Comparison of ENCODE assay signal across 20 cellular contexts in genomic region chr2:169743549-169743948, GRCh38. TPM values are rescaled to one million over a fixed set of nuclear protein-coding genes. Genes with fewer than 3 reads are reported as not detected.
DNase-seq lines count a peak whose midpoint lies in the region; TF ChIP-seq lines count a peak whose summit lies in the region.
"Had no signal": no experiment of that assay in that cellular context is flagged by ENCODE, and none has a peak within 500 bp of the region (broad histone marks: within the 10 kb centered on the region; RNA-seq: fewer than 3 reads in every experiment).

No MANE protein-coding gene starts in this region.

- H3K27me3 ChIP-seq in WERI-Rb-1 (ENCODE audit: insufficient read depth, low read depth, severe bottlenecking) (no peaks in the 10 kb centered on the region), ovary (no peaks in the 10 kb centered on the region)
- H3K27me3 ChIP-seq: BLaER1 treated with 17β-estradiol and CSF1 and Interleukin-3, amounts not matched to agents 10 nM and 100 nM had no signal

- no peak overlapping the region for H3K4me3 ChIP-seq in WERI-Rb-1 (ENCODE audit: low read depth, low read length)
- H3K4me3 ChIP-seq in ovary, result no peak overlapping the region
- H3K4me3 ChIP-seq: BLaER1 treated with 17β-estradiol and CSF1 and Interleukin-3, amounts not matched to agents 10 nM and 100 nM had no signal

- H3K36me3 ChIP-seq in WERI-Rb-1, result peaks cover 78% of the 10 kb centered on the region
- H3K36me3 ChIP-seq in ovary, result no peaks in the 10 kb centered on the region

- H3K27me3 Mint-ChIP-seq in chondrocyte (ENCODE audit: low read depth), result no peaks in the 10 kb centered on the region
- H3K27me3 Mint-ChIP-seq in activated T-cell treated with anti-CD3 and anti-CD28 coated beads, Interleukin-2, amount 50 U/mL, for 24 hours, result peaks cover 4% of the 10 kb centered on the region

- peaks cover 7% of the 10 kb centered on the region for H3K4me1 Mint-ChIP-seq in chondrocyte (ENCODE audit: low read depth)
- H3K4me1 Mint-ChIP-seq in activated T-cell treated with anti-CD3 and anti-CD28 coated beads, Interleukin-2, amount 50 U/mL, for 24 hours (ENCODE audit: low read depth), result no peaks in the 10 kb centered on the region

- intact Hi-C loops in ovary (cut with DNase I), result no loop called here

- H3K36me3 Mint-ChIP-seq in chondrocyte (ENCODE audit: low read depth), result peaks cover 16% of the 10 kb centered on the region
- H3K36me3 Mint-ChIP-seq in activated T-cell treated with anti-CD3 and anti-CD28 coated beads, Interleukin-2, amount 50 U/mL, for 24 hours (ENCODE audit: low read depth), result peaks cover 4% of the 10 kb centered on the region

- no peak for TF ChIP-seq EP300 in ovary (IDR thresholded peaks at IDR 0.05)

- H3K27ac ChIP-seq in WERI-Rb-1, result peak overlapping the region; percentile 51
- H3K27ac ChIP-seq in ovary, result no peak overlapping the region
- H3K27ac ChIP-seq: BLaER1 treated with 17β-estradiol and CSF1 and Interleukin-3, amounts not matched to agents 10 nM and 100 nM had no signal

- H3K4me3 Mint-ChIP-seq in chondrocyte (ENCODE audit: unreplicated experiment), result no peak overlapping the region
- no peak overlapping the region for H3K4me3 Mint-ChIP-seq in activated T-cell treated with anti-CD3 and anti-CD28 coated beads, Interleukin-2, amount 50 U/mL, for 24 hours
- H3K4me3 Mint-ChIP-seq: CD8-positive, alpha-beta memory T cell had no signal

- DNase-seq in D341Med (ENCODE audit: low spot score) (peak; percentile 71), WERI-Rb-1 (peak; percentile 72), globus pallidus (ENCODE audit: low spot score) (peak; percentile 50), ovary (peak; percentile 51 to 74 (median 56)), chondrocyte (ENCODE audit: low spot score) (no peak), GOT3 (lab: John Stamatoyannopoulos, UW) (no peak), HT-29 (ENCODE audit: low spot score) (no peak)
- DNase-seq in activated T-cell treated with anti-CD3 and anti-CD28 coated beads, Interleukin-2, amount 50 U/mL, for 24 hours, result no peak
- DNase-seq: CD8-positive, alpha-beta memory T cell; DND-41; KG1; NCI-H1105 treated with DMSO at 0.1 percent for 48 hours; NCI-H1694; NCI-H2081 treated with DMSO at 0.1 percent for 48 hours; NCI-H446 treated with DMSO at 0.1 percent for 48 hours; NCI-H748 treated with DMSO at 0.1 percent for 48 hours; RPMI8226; SIG-M5 had no signal

- WGBS in ovary, 3 donors, result 16 to 32% (median 23%) methylated on average over 4 of the region's 4 CpGs

- H3K9me3 Mint-ChIP-seq in chondrocyte (ENCODE audit: low read depth), result no peaks in the 10 kb centered on the region
- no peaks in the 10 kb centered on the region for H3K9me3 Mint-ChIP-seq in activated T-cell treated with anti-CD3 and anti-CD28 coated beads, Interleukin-2, amount 50 U/mL, for 24 hours
- H3K9me3 Mint-ChIP-seq: CD8-positive, alpha-beta memory T cell had no signal

- no peak for TF ChIP-seq POLR2A in ovary (IDR thresholded peaks at IDR 0.05)

- H3K4me1 ChIP-seq in ovary (ENCODE audit: insufficient read depth), result peaks cover 3% of the 10 kb centered on the region
- H3K4me1 ChIP-seq: BLaER1 treated with 17β-estradiol and CSF1 and Interleukin-3, amounts not matched to agents 10 nM and 100 nM had no signal

- H3K9me3 ChIP-seq in WERI-Rb-1 (ENCODE audit: severe bottlenecking) (no peaks in the 10 kb centered on the region), ovary (no peaks in the 10 kb centered on the region)
- H3K9me3 ChIP-seq: BLaER1 treated with 17β-estradiol and CSF1 and Interleukin-3, amounts not matched to agents 10 nM and 100 nM had no signal

- TF ChIP-seq CTCF in WERI-Rb-1 (IDR thresholded peaks at IDR 0.05; ENCODE audit: low read depth, low read length) (no peak), ovary (IDR thresholded peaks at IDR 0.05) (no peak), chondrocyte (IDR thresholded peaks at IDR 0.05) (no peak)

- H3K27ac Mint-ChIP-seq in chondrocyte (ENCODE audit: unreplicated experiment), result no peak overlapping the region
- H3K27ac Mint-ChIP-seq in activated T-cell treated with anti-CD3 and anti-CD28 coated beads, Interleukin-2, amount 50 U/mL, for 24 hours, result no peak overlapping the region

RNA-seq across cellular contexts. Expression of gene KLHL23, which starts 9.9 kb away (rescaled TPM):
- total RNA-seq in ovary (10 to 100 TPM; 14.7 to 27.4 (median 19.3) TPM), chondrocyte (3.8 to 9.6 TPM (median 8.9 TPM) in 3 replicates)
- polyA plus RNA-seq in ovary, result 10 to 100 TPM; 10.2 to 23.0 TPM
- total RNA-seq in HT-29 (2014; rRNA removed; shearing (Covaris generic)), result 5.4 and 12.1 TPM in 2 replicates

RNA-seq across cellular contexts. Expression of gene PHOSPHO2, which starts 49.3 kb away (rescaled TPM):
- 1 to 10 TPM; 5.4 to 7.9 (median 6.3) TPM for total RNA-seq in ovary
- 1 to 10 TPM; 2.4 to 3.6 TPM for polyA plus RNA-seq in ovary
- total RNA-seq in chondrocyte, result 3.0 to 4.2 TPM (median 3.3 TPM) in 3 replicates
- total RNA-seq in HT-29 (2014; rRNA removed; shearing (Covaris generic)), result 4.4 and 8.2 TPM in 2 replicates

RNA-seq across cellular contexts. Expression of gene CFAP210, which starts 49.3 kb away (rescaled TPM):
- total RNA-seq in ovary (1 to 10 TPM in 4 of 7 donors, under 1 TPM in 2, not detected in 1; 0.35 to 2.8 (median 1.4) TPM), chondrocyte (0.19 TPM in 1 of 3 replicates, not detected in the others)
- polyA plus RNA-seq in ovary, result under 1 TPM; 0.07 to 0.18 TPM
- total RNA-seq in HT-29 (2014; rRNA removed; shearing (Covaris generic)), result not detected in 2 replicates
- total RNA-seq: H4 had no signal
- polyA plus RNA-seq: CD8-positive, alpha-beta memory T cell had no signal

RNA-seq across cellular contexts. Expression of gene SSB, which starts 55.1 kb away (rescaled TPM):
- total RNA-seq in ovary (10 to 100 TPM; 50.1 to 95.7 (median 74.1) TPM), chondrocyte (93.5 to 105 TPM (median 95.1 TPM) in 3 replicates)
- polyA plus RNA-seq in ovary, result 100 to 1,000 TPM in 1 of 2 donors, 10 to 100 TPM in 1; 78.3 to 103 TPM
- 77.5 and 83.2 TPM in 2 replicates for total RNA-seq in HT-29 (2014; rRNA removed; shearing (Covaris generic))

Comparison
In these comparisons a context has a peak if more than half of its experiments do, and no peak if none do; other contexts are left out.
1. DNase-seq: peak in D341Med (single experiment), WERI-Rb-1 (single experiment), globus pallidus (single experiment) and ovary (5 of 5); none in chondrocyte (single experiment), activated T-cell treated with anti-CD3 and anti-CD28 coated beads, Interleukin-2, amount 50 U/mL, for 24 hours (single experiment), GOT3 (single experiment) and HT-29 (single experiment).